In genomic region chr20:60637801-60638200, GRCh38 we compare ENCODE assay signal across 9 cellular contexts.
"Had no signal": no experiment of that assay in that cellular context is flagged by ENCODE, and none has a peak within 500 bp of the region (broad histone marks: within the 10 kb centered on the region; RNA-seq: fewer than 3 reads in every experiment).

No MANE protein-coding gene starts in this region.

- H3K4me3 ChIP-seq: GM23248, GM23338, HAP-1 had no signal

- H3K4me1 ChIP-seq: HAP-1 had no signal

- H3K36me3 ChIP-seq: HAP-1 had no signal

- H3K9ac ChIP-seq: GM23248 had no signal

- ATAC-seq: GM23338, HCT116 had no signal

- H2AFZ ChIP-seq: GM23248, GM23338 had no signal

- H3K4me2 ChIP-seq: GM23338 had no signal

- H3K27ac ChIP-seq: GM23248 had no signal

- DNase-seq: GM23248, GOT3, H7, H9, HCEC 1CT, HFFc6 had no signal
